Comparison of ENCODE assay signal across 17 cellular contexts in genomic region chr9:124296094-124296493, GRCh38. TPM values are rescaled to one million over a fixed set of nuclear protein-coding genes. Genes with fewer than 3 reads are reported as not detected.
DNase-seq lines count a peak whose midpoint lies in the region; ATAC-seq and TF ChIP-seq lines count a peak whose summit lies in the region.
"Had no signal": no experiment of that assay in that cellular context is flagged by ENCODE, and none has a peak within 500 bp of the region (broad histone marks: within the 10 kb centered on the region; RNA-seq: fewer than 3 reads in every experiment).

No MANE protein-coding gene starts in this region.

- no peaks in the 10 kb centered on the region for H3K9me3 Mint-ChIP-seq in HFFc6
- H3K9me3 Mint-ChIP-seq: CD8-positive, alpha-beta T cell; T-helper 1 cell treated with Interleukin-12 subunit alpha and Interleukin-12 subunit beta and Interleukin-4 antibody, amounts not matched to agents 30 μg/mL and 1 μg/mL, for 36 hours had no signal

- DNase-seq in HFFc6 (no peak), breast epithelium (ENCODE audit: low spot score in 2 of 2) (no peak), lung microvascular endothelial cell (ENCODE audit: low read depth in 2 of 2) (peak; percentile 11 to 41), stomach (no peak), brain microvascular endothelial cell (no peak)
- DNase-seq: activated CD8-positive, alpha-beta memory T cell treated with anti-CD3 and anti-CD28 coated beads, Interleukin-2, amount 10 ng/mL, durations not matched to agents 7 days and 5 days; activated naive CD4-positive, alpha-beta T cell; CD8-positive, alpha-beta T cell; left ventricle myocardium superior; NCI-H1694 treated with DMSO at 0.1 percent for 48 hours; NCI-H69; small intestine; stimulated activated naive CD4-positive, alpha-beta T cell had no signal

- in situ Hi-C loops in brain microvascular endothelial cell (cut with HindIII; ENCODE audit: low pct_ligation_motif_present, low sequenced_read_pairs): no loop called here

- H3K9me3 ChIP-seq in breast epithelium (no peaks in the 10 kb centered on the region), stomach (no peaks in the 10 kb centered on the region)
- H3K9me3 ChIP-seq: vagina had no signal

- TF ChIP-seq POLR2A in breast epithelium (IDR thresholded peaks at IDR 0.05): no peak
- TF ChIP-seq POLR2A in stomach (IDR thresholded peaks at IDR 0.05): no peak

- H3K4me1 Mint-ChIP-seq in HFFc6 (ENCODE audit: low read depth): peaks cover 95% of the 10 kb centered on the region

- H3K27ac Mint-ChIP-seq in HFFc6: peak overlapping the region; percentile 84
- H3K27ac Mint-ChIP-seq: activated CD8-positive, alpha-beta memory T cell treated with anti-CD3 and anti-CD28 coated beads, Interleukin-2, amount 10 ng/mL, durations not matched to agents 7 days and 5 days; CD8-positive, alpha-beta T cell; T-helper 1 cell treated with Interleukin-12 subunit alpha and Interleukin-12 subunit beta and Interleukin-4 antibody, amounts not matched to agents 30 μg/mL and 1 μg/mL, for 36 hours had no signal

- H3K27me3 ChIP-seq in breast epithelium (no peaks in the 10 kb centered on the region), stomach (no peaks in the 10 kb centered on the region), brain microvascular endothelial cell (replicated peaks) (no peaks in the 10 kb centered on the region)
- H3K27me3 ChIP-seq: vagina had no signal

- H3K4me3 ChIP-seq in breast epithelium: no peak overlapping the region
- no peak overlapping the region for H3K4me3 ChIP-seq in stomach
- H3K4me3 ChIP-seq in brain microvascular endothelial cell (ENCODE audit: low read depth, low read length): no peak overlapping the region
- H3K4me3 ChIP-seq: vagina had no signal

- H3K4me3 Mint-ChIP-seq in HFFc6: no peak overlapping the region
- H3K4me3 Mint-ChIP-seq: activated CD8-positive, alpha-beta memory T cell treated with anti-CD3 and anti-CD28 coated beads, Interleukin-2, amount 10 ng/mL, durations not matched to agents 7 days and 5 days; CD8-positive, alpha-beta T cell; T-helper 1 cell treated with Interleukin-12 subunit alpha and Interleukin-12 subunit beta and Interleukin-4 antibody, amounts not matched to agents 30 μg/mL and 1 μg/mL, for 36 hours had no signal

- TF ChIP-seq CTCF in HFFc6 (IDR thresholded peaks at IDR 0.05) (no peak), breast epithelium (IDR thresholded peaks at IDR 0.05) (no peak), stomach (IDR thresholded peaks at IDR 0.05) (no peak), brain microvascular endothelial cell (IDR thresholded peaks at IDR 0.05; ENCODE audit: low read depth, low read length, missing control alignments) (no peak)

- TF ChIP-seq EP300 in stomach (IDR thresholded peaks at IDR 0.05): no peak

- peaks cover 11% of the 10 kb centered on the region for H3K27me3 Mint-ChIP-seq in HFFc6 (ENCODE audit: insufficient read depth)
- H3K27me3 Mint-ChIP-seq: activated CD8-positive, alpha-beta memory T cell treated with anti-CD3 and anti-CD28 coated beads, Interleukin-2, amount 10 ng/mL, durations not matched to agents 7 days and 5 days had no signal

- 35 to 58% (median 49%) methylated on average over 5 to 8 of the region's 8 CpGs for WGBS in stomach, 5 donors

- H3K27ac ChIP-seq in breast epithelium (peak overlapping the region; percentile 48 to 60), stomach (peak overlapping the region in 3 of 5 donors; percentile 36 to 64 (median 46)), brain microvascular endothelial cell (no peak overlapping the region)
- H3K27ac ChIP-seq: vagina had no signal

- intact Hi-C loops in breast epithelium (cut with DNase I; ENCODE audit: low total_unique reads): no loop called here
- intact Hi-C loops in stomach (cut with DNase I; ENCODE audit: low total_unique reads): no loop called here

- H3K4me1 ChIP-seq in breast epithelium: peaks cover 13 to 24% of the 10 kb centered on the region in 2 donors
- H3K4me1 ChIP-seq in stomach: peaks cover 58 to 100% (median 77%) of the 10 kb centered on the region in 4 donors

- ATAC-seq in HG02870 (IDR thresholded peaks at IDR 0.05; ENCODE audit: unreplicated experiment) (no peak), GM19463 (IDR thresholded peaks at IDR 0.05; ENCODE audit: unreplicated experiment) (no peak)
- ATAC-seq: activated CD8-positive, alpha-beta memory T cell treated with anti-CD3 and anti-CD28 coated beads, Interleukin-2, amount 10 ng/mL, durations not matched to agents 7 days and 5 days; CD8-positive, alpha-beta T cell; left ventricle myocardium superior had no signal

- peaks cover 5% of the 10 kb centered on the region; the same call in 1 of the 2 replicates for H3K36me3 Mint-ChIP-seq in HFFc6 (ENCODE audit: low read depth)
- H3K36me3 Mint-ChIP-seq: activated CD8-positive, alpha-beta memory T cell treated with anti-CD3 and anti-CD28 coated beads, Interleukin-2, amount 10 ng/mL, durations not matched to agents 7 days and 5 days; CD8-positive, alpha-beta T cell had no signal

- H3K36me3 ChIP-seq in breast epithelium (no peaks in the 10 kb centered on the region), stomach (peaks cover 0 to 7% (median 0%) of the 10 kb centered on the region in 4 donors), brain microvascular endothelial cell (replicated peaks) (peaks cover 17% of the 10 kb centered on the region)
- H3K36me3 ChIP-seq: vagina had no signal

RNA-seq across cellular contexts. Expression of gene NEK6, which starts 38.3 kb away (rescaled TPM):
- total RNA-seq in HFFc6 (2021; fragmentation: NEBNext Ultra II Directional; extraction: Animal tissue kit (Norgen Biotek cat#: 25700)): 10 to 100 TPM; 66.5 to 81.1 (median 71.4) TPM
- total RNA-seq in breast epithelium (10 to 100 TPM; 17.8 to 31.5 (median 22.2) TPM), lung microvascular endothelial cell (14.6 and 20.6 TPM in 2 replicates), stomach (10 to 100 TPM; 24.5 to 76.8 (median 35.6) TPM)
- polyA plus RNA-seq in stomach: 10 to 100 TPM in 2 of 3 donors, 1 to 10 TPM in 1; 6.0 to 18.9 (median 18.3) TPM

Comparison
In these comparisons a context has a peak if more than half of its experiments do, and no peak if none do; other contexts are left out.
1. DNase-seq: peak in lung microvascular endothelial cell (2 of 2); none in HFFc6 (single experiment), breast epithelium (0 of 2), stomach (single experiment) and brain microvascular endothelial cell (single experiment).